ENCODE assay signal across 1 cellular context in the genomic region with DNA sequence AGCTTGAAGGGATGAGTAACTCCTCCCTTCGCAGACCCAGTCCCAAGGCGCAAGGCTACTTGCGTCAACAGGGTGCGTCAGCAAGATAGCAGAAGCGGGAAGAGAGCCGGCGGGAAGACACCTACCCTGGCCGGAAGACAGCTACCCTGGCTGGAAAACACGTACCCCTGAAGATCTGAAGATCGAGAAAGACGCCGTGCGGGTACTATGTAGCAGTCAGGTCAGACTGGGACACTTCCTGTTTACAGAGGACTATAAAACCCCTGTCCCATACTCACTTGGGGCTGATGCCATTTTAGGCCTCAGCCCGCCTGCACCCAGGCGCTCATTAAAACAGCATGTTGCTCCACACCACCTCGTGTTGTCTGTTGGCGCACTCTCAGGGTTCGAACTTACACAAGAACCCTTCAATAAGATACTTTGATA.
TF ChIP-seq lines count a peak whose summit lies in the region.

No MANE protein-coding gene starts in this region.

TF ChIP-seq in K562, 482 proteins besides CTCF, POLR2A, EP300 and RAD21 (continued from another document and continues in another):
- TF ChIP-seq FOS (IDR thresholded peaks at IDR 0.05; ENCODE audit: extremely low read depth, insufficient read length) (no peak), CREM (IDR thresholded peaks at IDR 0.05; ENCODE audit: low read depth) (peak; percentile 97), ZNF311 (CRISPR knock-in tag; IDR thresholded peaks at IDR 0.05) (no peak), ZNF24 (IDR thresholded peaks at IDR 0.05) (no peak), RBM22 (IDR thresholded peaks at IDR 0.05; ENCODE audit: low read depth, low read length, poor library complexity, severe bottlenecking) (no peak), CEBPG (CRISPR knock-in tag; IDR thresholded peaks at IDR 0.05) (no peak), CEBPG (tag; conservative IDR thresholded peaks at IDR 0.05 in 1 of 2, IDR thresholded peaks at IDR 0.05 in 1 of 2) (no peak; a peak in 1 of 4 replicates), ESRRA (IDR thresholded peaks at IDR 0.05; ENCODE audit: borderline replicate concordance, low read depth) (no peak), ZNF354B (CRISPR knock-in tag; IDR thresholded peaks at IDR 0.05) (no peak), NR3C1 (CRISPR knock-in tag; IDR thresholded peaks at IDR 0.05) (no peak), GABPA (tag; conservative IDR thresholded peaks at IDR 0.05; ENCODE audit: low read depth) (peak; percentile 72), ZNF212 (CRISPR knock-in tag; IDR thresholded peaks at IDR 0.05) (no peak), PYGO2 (tag; IDR thresholded peaks at IDR 0.05) (no peak), CCNT2 (IDR thresholded peaks at IDR 0.05; ENCODE audit: borderline replicate concordance, extremely low read depth, insufficient read length, low read depth, low read length) (no peak), SMARCC2 (IDR thresholded peaks at IDR 0.05; ENCODE audit: low read depth) (no peak), NEUROD1 (IDR thresholded peaks at IDR 0.05; ENCODE audit: borderline replicate concordance, low read depth, low read length, partially characterized antibody) (no peak), STAG1 (CRISPR knock-in tag; IDR thresholded peaks at IDR 0.05; ENCODE audit: borderline replicate concordance) (no peak), SRSF1 (IDR thresholded peaks at IDR 0.05; ENCODE audit: low read depth, low read length) (no peak), MTA3 (IDR thresholded peaks at IDR 0.05; ENCODE audit: borderline replicate concordance) (no peak), ZNF79 (CRISPR knock-in tag; IDR thresholded peaks at IDR 0.05; ENCODE audit: low read depth) (no peak), SMAD4 (CRISPR knock-in tag; conservative IDR thresholded peaks at IDR 0.05) (no peak), GTF2E2 (tag; IDR thresholded peaks at IDR 0.05) (no peak), ARID2 (IDR thresholded peaks at IDR 0.05) (no peak), ATF7 (IDR thresholded peaks at IDR 0.05) (no peak), DACH1 (IDR thresholded peaks at IDR 0.05; ENCODE audit: partially characterized antibody) (no peak), NCOA2 (IDR thresholded peaks at IDR 0.05; ENCODE audit: partially characterized antibody in 2 of 2) (no peak), NR4A1 (CRISPR knock-in tag; IDR thresholded peaks at IDR 0.05) (no peak), NR4A1 (tag; IDR thresholded peaks at IDR 0.05) (0 out of 2 replicates have a peak, but pooled peaks have one; percentile 41), BHLHE40 (IDR thresholded peaks at IDR 0.05; ENCODE audit: low read length) (no peak), FOXP1 (CRISPR knock-in tag; IDR thresholded peaks at IDR 0.05) (no peak)
- TF ChIP-seq, protein P1, sequence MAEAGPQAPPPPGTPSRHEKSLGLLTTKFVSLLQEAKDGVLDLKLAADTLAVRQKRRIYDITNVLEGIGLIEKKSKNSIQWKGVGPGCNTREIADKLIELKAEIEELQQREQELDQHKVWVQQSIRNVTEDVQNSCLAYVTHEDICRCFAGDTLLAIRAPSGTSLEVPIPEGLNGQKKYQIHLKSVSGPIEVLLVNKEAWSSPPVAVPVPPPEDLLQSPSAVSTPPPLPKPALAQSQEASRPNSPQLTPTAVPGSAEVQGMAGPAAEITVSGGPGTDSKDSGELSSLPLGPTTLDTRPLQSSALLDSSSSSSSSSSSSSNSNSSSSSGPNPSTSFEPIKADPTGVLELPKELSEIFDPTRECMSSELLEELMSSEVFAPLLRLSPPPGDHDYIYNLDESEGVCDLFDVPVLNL (CRISPR knock-in tag; IDR thresholded peaks at IDR 0.05; ENCODE audit: low read depth), result no peak
- TF ChIP-seq, protein P2, sequence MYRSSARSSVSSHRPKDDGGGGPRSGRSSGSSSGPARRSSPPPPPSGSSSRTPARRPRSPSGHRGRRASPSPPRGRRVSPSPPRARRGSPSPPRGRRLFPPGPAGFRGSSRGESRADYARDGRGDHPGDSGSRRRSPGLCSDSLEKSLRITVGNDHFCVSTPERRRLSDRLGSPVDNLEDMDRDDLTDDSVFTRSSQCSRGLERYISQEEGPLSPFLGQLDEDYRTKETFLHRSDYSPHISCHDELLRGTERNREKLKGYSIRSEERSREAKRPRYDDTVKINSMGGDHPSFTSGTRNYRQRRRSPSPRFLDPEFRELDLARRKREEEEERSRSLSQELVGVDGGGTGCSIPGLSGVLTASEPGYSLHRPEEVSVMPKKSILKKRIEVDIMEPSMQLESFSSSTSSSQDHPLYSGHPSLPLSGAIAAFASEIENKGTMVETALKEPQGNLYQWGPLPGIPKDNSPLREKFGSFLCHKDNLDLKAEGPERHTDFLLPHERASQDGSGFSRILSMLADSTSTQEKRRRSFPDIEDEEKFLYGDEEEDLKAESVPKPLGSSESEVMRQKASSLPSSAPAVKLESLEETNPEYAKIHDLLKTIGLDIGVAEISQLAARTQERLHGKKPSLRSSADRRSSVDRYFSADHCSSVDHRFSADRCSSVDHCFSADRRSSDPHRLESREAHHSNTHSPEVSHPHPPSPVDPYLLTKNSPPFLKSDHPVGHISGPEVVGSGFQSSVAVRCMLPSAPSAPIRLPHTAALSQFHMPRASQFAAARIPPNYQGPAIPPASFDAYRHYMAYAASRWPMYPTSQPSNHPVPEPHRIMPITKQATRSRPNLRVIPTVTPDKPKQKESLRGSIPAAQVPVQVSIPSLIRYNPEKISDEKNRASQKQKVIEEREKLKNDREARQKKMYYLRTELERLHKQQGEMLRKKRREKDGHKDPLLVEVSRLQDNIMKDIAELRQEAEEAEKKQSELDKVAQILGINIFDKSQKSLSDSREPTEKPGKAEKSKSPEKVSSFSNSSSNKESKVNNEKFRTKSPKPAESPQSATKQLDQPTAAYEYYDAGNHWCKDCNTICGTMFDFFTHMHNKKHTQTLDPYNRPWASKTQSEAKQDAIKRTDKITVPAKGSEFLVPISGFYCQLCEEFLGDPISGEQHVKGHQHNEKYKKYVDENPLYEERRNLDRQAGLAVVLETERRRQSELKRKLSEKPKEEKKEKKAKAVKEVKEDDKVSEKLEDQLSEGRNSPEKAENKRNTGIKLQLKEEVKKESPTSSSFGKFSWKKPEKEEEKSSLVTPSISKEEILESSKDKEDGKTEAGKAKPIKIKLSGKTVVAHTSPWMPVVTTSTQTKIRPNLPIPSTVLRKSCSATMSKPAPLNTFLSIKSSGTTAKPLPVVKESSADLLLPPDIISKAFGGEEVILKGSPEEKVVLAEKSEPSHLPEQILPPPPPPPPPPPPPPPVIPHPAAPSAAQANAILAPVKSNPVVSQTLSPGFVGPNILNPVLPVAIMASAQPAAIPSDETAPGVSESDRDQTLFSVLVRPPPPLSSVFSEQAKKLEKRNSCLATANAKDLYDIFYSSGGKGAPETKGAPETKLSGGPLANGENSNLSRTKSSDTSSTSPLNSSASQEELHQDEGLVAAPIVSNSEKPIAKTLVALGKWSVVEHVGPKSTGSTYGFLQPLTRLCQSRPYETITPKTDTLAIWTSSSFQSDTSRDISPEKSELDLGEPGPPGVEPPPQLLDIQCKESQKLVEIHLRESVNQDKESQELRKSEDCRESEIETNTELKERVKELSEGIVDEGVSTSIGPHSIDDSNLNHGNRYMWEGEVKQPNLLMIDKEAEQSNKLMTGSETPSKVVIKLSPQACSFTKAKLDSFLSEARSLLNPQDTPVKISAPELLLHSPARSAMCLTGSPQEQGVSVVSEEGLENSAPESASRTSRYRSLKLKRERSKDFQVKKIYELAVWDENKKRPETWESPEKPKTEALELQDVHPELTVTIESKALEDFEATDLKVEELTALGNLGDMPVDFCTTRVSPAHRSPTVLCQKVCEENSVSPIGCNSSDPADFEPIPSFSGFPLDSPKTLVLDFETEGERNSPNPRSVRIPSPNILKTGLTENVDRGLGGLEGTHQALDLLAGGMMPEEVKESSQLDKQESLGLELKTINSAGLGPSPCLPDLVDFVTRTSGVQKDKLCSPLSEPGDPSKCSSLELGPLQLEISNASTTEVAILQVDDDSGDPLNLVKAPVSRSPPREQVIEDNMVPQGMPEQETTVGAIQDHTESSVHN (IDR thresholded peaks at IDR 0.05; ENCODE audit: borderline replicate concordance in 1 of 2, low read depth in 1 of 2), result no peak
- TF ChIP-seq, protein P3, sequence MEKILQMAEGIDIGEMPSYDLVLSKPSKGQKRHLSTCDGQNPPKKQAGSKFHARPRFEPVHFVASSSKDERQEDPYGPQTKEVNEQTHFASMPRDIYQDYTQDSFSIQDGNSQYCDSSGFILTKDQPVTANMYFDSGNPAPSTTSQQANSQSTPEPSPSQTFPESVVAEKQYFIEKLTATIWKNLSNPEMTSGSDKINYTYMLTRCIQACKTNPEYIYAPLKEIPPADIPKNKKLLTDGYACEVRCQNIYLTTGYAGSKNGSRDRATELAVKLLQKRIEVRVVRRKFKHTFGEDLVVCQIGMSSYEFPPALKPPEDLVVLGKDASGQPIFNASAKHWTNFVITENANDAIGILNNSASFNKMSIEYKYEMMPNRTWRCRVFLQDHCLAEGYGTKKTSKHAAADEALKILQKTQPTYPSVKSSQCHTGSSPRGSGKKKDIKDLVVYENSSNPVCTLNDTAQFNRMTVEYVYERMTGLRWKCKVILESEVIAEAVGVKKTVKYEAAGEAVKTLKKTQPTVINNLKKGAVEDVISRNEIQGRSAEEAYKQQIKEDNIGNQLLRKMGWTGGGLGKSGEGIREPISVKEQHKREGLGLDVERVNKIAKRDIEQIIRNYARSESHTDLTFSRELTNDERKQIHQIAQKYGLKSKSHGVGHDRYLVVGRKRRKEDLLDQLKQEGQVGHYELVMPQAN (IDR thresholded peaks at IDR 0.05; ENCODE audit: borderline replicate concordance), result no peak
- TF ChIP-seq, protein P4, sequence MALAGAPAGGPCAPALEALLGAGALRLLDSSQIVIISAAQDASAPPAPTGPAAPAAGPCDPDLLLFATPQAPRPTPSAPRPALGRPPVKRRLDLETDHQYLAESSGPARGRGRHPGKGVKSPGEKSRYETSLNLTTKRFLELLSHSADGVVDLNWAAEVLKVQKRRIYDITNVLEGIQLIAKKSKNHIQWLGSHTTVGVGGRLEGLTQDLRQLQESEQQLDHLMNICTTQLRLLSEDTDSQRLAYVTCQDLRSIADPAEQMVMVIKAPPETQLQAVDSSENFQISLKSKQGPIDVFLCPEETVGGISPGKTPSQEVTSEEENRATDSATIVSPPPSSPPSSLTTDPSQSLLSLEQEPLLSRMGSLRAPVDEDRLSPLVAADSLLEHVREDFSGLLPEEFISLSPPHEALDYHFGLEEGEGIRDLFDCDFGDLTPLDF (CRISPR knock-in tag; IDR thresholded peaks at IDR 0.05), result peak; percentile 35; the same call in 1 of the 2 replicates
- TF ChIP-seq, protein P5, sequence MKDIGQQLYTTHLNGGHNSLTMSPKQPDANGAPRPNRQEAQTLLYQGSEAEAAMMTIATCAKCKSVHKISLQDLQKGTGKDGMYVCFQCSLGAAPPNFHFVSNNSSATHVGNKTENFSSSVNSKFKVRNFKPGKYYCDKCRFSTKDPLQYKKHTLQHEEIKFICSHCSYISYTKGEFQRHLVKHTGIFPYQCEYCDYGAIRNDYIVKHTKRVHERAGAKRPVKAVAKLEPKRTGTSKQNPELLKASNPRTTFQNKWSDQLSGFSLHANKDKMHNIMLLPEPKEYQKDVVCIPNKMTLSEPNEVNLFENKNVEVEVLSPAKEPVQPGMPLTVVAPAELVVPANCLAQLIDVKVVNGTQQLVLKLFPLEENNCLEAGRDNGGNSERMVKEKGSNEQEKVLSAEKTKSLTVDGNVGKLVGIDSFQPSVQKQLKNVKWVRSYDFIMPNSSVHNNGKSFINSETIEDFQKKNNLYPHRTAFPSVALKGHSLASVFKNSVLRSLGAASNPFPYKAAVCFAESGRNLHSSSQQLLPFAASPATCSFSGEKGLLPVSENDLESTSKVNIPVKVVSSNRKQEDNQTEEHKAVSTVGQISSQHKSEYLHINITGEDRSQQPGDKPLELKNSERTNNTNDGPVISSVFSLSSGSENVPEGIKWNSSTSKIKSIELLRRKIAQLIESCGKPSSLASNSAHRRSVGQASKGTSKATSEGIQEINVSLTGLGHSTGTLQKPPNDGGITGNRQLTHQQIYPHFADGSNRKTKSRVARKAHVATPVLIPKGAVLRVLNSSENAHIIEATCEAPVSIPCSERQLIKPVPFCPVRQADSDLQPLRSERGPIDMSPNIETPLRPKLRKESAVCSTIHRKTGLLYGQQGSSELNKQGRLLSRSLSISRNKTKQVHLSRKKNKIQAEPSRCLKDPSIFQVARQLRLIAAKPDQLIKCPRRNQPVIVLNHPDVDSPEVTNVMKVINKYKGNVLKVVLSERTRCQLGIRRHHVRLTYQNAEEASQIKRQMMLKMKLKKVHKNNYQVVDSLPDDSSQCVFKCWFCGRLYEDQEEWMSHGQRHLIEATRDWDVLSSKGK (CRISPR knock-in tag; IDR thresholded peaks at IDR 0.05), result no peak
- TF ChIP-seq, protein P6, sequence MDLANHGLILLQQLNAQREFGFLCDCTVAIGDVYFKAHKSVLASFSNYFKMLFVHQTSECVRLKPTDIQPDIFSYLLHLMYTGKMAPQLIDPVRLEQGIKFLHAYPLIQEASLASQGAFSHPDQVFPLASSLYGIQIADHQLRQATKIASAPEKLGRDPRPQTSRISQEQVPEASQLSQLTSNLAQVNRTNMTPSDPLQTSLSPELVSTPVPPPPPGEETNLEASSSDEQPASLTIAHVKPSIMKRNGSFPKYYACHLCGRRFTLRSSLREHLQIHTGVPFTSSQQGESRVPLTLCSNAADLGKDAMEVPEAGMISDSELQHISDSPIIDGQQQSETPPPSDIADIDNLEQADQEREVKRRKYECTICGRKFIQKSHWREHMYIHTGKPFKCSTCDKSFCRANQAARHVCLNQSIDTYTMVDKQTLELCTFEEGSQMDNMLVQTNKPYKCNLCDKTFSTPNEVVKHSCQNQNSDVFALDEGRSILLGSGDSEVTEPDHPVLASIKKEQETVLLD (IDR thresholded peaks at IDR 0.05), result no peak
- TF ChIP-seq, protein P7, sequence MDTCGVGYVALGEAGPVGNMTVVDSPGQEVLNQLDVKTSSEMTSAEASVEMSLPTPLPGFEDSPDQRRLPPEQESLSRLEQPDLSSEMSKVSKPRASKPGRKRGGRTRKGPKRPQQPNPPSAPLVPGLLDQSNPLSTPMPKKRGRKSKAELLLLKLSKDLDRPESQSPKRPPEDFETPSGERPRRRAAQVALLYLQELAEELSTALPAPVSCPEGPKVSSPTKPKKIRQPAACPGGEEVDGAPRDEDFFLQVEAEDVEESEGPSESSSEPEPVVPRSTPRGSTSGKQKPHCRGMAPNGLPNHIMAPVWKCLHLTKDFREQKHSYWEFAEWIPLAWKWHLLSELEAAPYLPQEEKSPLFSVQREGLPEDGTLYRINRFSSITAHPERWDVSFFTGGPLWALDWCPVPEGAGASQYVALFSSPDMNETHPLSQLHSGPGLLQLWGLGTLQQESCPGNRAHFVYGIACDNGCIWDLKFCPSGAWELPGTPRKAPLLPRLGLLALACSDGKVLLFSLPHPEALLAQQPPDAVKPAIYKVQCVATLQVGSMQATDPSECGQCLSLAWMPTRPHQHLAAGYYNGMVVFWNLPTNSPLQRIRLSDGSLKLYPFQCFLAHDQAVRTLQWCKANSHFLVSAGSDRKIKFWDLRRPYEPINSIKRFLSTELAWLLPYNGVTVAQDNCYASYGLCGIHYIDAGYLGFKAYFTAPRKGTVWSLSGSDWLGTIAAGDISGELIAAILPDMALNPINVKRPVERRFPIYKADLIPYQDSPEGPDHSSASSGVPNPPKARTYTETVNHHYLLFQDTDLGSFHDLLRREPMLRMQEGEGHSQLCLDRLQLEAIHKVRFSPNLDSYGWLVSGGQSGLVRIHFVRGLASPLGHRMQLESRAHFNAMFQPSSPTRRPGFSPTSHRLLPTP (IDR thresholded peaks at IDR 0.05; ENCODE audit: borderline replicate concordance, extremely low read depth, insufficient read length), result no peak
- TF ChIP-seq, protein P8, sequence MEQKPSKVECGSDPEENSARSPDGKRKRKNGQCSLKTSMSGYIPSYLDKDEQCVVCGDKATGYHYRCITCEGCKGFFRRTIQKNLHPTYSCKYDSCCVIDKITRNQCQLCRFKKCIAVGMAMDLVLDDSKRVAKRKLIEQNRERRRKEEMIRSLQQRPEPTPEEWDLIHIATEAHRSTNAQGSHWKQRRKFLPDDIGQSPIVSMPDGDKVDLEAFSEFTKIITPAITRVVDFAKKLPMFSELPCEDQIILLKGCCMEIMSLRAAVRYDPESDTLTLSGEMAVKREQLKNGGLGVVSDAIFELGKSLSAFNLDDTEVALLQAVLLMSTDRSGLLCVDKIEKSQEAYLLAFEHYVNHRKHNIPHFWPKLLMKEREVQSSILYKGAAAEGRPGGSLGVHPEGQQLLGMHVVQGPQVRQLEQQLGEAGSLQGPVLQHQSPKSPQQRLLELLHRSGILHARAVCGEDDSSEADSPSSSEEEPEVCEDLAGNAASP (IDR thresholded peaks at IDR 0.05), result no peak
